ENCODE assay signal across 13 cellular contexts in genomic region chr14:101124860-101125259, GRCh38.
"Had no signal": no experiment of that assay in that cellular context is flagged by ENCODE, and none has a peak within 500 bp of the region (broad histone marks: within the 10 kb centered on the region; RNA-seq: fewer than 3 reads in every experiment).

No MANE protein-coding gene starts in this region.

- DNase-seq: activated CD4-positive, alpha-beta T cell treated with anti-CD3 and anti-CD28 coated beads for 1 hour; activated CD4-positive, alpha-beta T cell treated with anti-CD3 and anti-CD28 coated beads, Interleukin-2, amount 50 U/mL, for 48 hours; dermis blood vessel endothelial cell; immature natural killer cell; midbrain; T-helper 9 cell had no signal

- H3K4me1 ChIP-seq: right atrium auricular region had no signal

- H3K27me3 ChIP-seq: right atrium auricular region had no signal

- H3K36me3 ChIP-seq: right atrium auricular region, thoracic aorta had no signal

- H3K4me3 ChIP-seq: lung, right atrium auricular region, thoracic aorta had no signal

- H3K4me2 ChIP-seq: SK-N-SH had no signal

- H3K9ac ChIP-seq: SK-N-SH had no signal

- ATAC-seq: left cardiac atrium, T-cell had no signal

- H3K27ac ChIP-seq: epithelial cell of prostate, right atrium auricular region, thoracic aorta had no signal

- H3K9me3 ChIP-seq: right atrium auricular region, SK-N-SH, thoracic aorta had no signal
